In the genomic region with DNA sequence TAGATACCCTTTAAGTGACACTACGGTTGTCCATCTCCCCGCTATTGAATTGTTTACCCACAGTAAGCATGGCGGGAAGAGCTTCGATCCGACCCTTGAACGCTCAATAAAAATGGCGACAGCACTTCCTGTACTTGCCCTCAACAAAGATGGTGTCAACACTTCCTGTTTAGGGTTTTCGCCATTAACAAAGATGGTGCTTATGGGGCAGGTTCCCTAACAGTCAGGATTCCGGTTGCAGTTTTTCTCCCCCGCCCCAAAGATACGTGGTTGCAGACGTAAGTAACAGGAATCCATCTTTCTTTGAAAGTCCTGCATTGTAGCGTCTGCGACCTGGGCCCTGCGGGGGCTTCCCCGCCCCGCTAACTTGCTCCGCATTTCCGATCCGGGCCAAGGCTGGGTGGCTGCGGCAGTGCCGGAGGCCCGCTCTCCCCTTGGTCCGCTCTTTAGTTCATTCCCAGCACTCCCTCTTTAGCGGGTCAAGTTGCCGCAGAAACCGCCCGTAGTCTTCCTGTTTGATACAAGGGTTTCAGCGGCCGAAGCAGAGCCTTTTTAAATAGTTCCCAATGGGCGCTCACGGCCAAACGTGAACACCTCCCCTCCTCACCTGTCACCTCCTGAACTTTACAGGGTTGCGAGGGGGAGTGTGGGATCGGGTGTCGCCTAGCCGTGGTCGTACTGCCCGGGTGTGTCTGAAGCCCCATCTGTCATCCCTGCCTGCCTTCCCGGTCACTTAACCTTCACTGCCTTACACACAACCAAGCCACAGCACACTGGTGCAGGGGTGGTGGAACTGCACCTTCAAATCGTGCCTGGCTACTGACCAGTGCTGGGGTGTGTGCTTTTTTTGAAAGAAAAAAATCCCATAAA, we compare ENCODE assay signal across 8 cellular contexts.
A peak's percentile ranks its signal among the peaks of the same experiment; 100 is the strongest.
DNase-seq lines count a peak whose midpoint lies in the region; ATAC-seq lines count a peak whose summit lies in the region.

A gene (plus strand): TSS at position 181 of the 870 bp plus-strand sequence.

- peak within 1 kb of the TSS; percentile 81 to 94 (median 88) for H3K9ac ChIP-seq in BLaER1 treated with 17β-estradiol and CSF1 and Interleukin-3, amounts not matched to agents 10 nM and 100 nM

- H3K36me3 ChIP-seq in BLaER1 treated with 17β-estradiol and CSF1 and Interleukin-3, amounts not matched to agents 10 nM and 100 nM, result no peaks in the 10 kb centered on the region; a peak in 1 of 22 replicates

- DNase-seq in NCI-H69 (lab: John Stamatoyannopoulos, UW) (peak; percentile 99), dedifferentiated amniotic fluid mesenchymal stem cell (ENCODE audit: extremely low spot score) (peak; percentile 97), left kidney (ENCODE audit: low read depth, low spot score) (peak; percentile 99)
- DNase-seq in activated CD4-positive, alpha-beta T cell treated with anti-CD3 and anti-CD28 coated beads, Interleukin-2, amount 50 U/mL, for 1 hour, result peak; percentile 80
- DNase-seq in stimulated activated CD4-positive, alpha-beta T cell treated with anti-CD3 and anti-CD28 coated beads, Interleukin-2, amount 100 ng/mL, for 24 hours, result peak; percentile 76 to 83

- peaks cover 0 to 13% (median 6%) of the 10 kb centered on the region in 11 experiments; a peak in 9 of 22 replicates for H3K9me3 ChIP-seq in BLaER1 treated with 17β-estradiol and CSF1 and Interleukin-3, amounts not matched to agents 10 nM and 100 nM (replicated peaks in 1 of 11)

- H3K4me2 ChIP-seq in BLaER1 treated with 17β-estradiol and CSF1 and Interleukin-3, amounts not matched to agents 10 nM and 100 nM, result peak within 1 kb of the TSS; percentile 79 to 93 (median 88)

- no peaks in the 10 kb centered on the region for H3K27me3 ChIP-seq in BLaER1 treated with 17β-estradiol and CSF1 and Interleukin-3, amounts not matched to agents 10 nM and 100 nM

- H3K4me3 ChIP-seq in BLaER1 treated with 17β-estradiol and CSF1 and Interleukin-3, amounts not matched to agents 10 nM and 100 nM, result peak within 1 kb of the TSS; percentile 56 to 75 (median 71)

- peak within 1 kb of the TSS; percentile 86 to 97 (median 94) for H3K27ac ChIP-seq in BLaER1 treated with 17β-estradiol and CSF1 and Interleukin-3, amounts not matched to agents 10 nM and 100 nM

- no peaks in the 10 kb centered on the region for H4K20me1 ChIP-seq in BLaER1 treated with 17β-estradiol and CSF1 and Interleukin-3, amounts not matched to agents 10 nM and 100 nM

- peaks cover 10 to 27% (median 12%) of the 10 kb centered on the region in 10 experiments for H3K4me1 ChIP-seq in BLaER1 treated with 17β-estradiol and CSF1 and Interleukin-3, amounts not matched to agents 10 nM and 100 nM

- ATAC-seq in GM19328 (IDR thresholded peaks at IDR 0.05; ENCODE audit: unreplicated experiment) (peak; percentile 92), HG03520 (IDR thresholded peaks at IDR 0.05; ENCODE audit: unreplicated experiment) (peak; percentile 86)

Comparison
In these comparisons a context has a peak if more than half of its experiments do, and no peak if none do; other contexts are left out.
1. Peak in every context shown above with its lines: DNase-seq, ATAC-seq, H3K4me3 ChIP-seq and H3K27ac ChIP-seq.